Comparison of ENCODE assay signal across 8 cellular contexts in the genomic region with DNA sequence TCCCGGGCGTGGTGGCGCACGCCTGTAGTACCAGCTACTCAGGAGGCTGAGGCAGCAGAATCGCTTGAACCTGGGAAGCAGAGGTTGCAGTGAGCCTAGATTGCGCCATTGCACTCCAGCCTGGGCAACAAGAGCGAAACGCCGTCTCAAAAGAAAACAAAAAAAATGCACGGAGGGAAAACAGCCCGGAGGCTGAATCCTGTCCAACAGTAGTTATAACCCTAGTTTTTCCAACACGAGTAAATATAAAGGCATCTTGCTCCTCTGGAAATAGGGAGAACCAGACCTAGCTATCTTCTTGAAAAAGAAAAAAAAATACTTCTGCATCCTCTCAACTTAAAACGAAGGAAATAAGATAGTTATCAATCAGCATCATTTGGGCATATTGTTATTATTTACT.
A peak's percentile ranks its signal among the peaks of the same experiment; 100 is the strongest.
DNase-seq lines count a peak whose midpoint lies in the region; ATAC-seq, FAIRE-seq and TF ChIP-seq lines count a peak whose summit lies in the region.
"Not testable (repeated sequence)": the region's sequence is repeated elsewhere in the genome, so short reads cannot be mapped to it uniquely, and the experiment has no call there.

No MANE protein-coding gene starts in this region.

- H3K23ac ChIP-seq in H1 (ENCODE audit: insufficient read length): not testable (repeated sequence)

- POLR2A ChIA-PET in AG04450 (lab: Yijun Ruan, JAX): interaction anchor here (0.7 to 1.6 kb wide), 8 partner anchors 9 to 635 kb away, joined by 3 to 8 read pairs (median 5); no protein-coding TSS in a partner anchor
- POLR2A ChIA-PET in H1 (lab: Charles Lee; ENCODE audit: partially characterized antibody): interaction anchor here (1.2 kb wide), 1 partner anchor 8 kb away, joined by 7 read pairs; no protein-coding TSS in a partner anchor

- H3K36me3 Mint-ChIP-seq in activated naive CD4-positive, alpha-beta T cell treated with anti-CD3 and anti-CD28 coated beads, Interleukin-2, amount 50 U/mL, for 24 hours; nephron progenitor cell (ENCODE audit: low read depth): not testable (repeated sequence)

- peak overlapping the region; percentile 62 to 87 for H3K4me2 ChIP-seq in H1 (ENCODE audit: insufficient read depth in 1 of 2, low read depth in 2 of 2, low read length in 2 of 2)

- CTCF ChIA-PET in AG04450 (lab: Charles Lee): interaction anchor here (0.6 to 4.1 kb wide), 33 partner anchors 8 to 1945 kb away, joined by 3 to 49 read pairs (median 5); no protein-coding TSS in a partner anchor
- CTCF ChIA-PET in H1 (lab: Charles Lee; ENCODE audit: partially characterized antibody): interaction anchor here (0.5 to 4.3 kb wide), 34 partner anchors 10 to 1370 kb away, joined by 3 to 27 read pairs (median 4); no protein-coding TSS in a partner anchor

- not testable (repeated sequence) for H3K79me2 ChIP-seq in H1 (ENCODE audit: control insufficient read depth in 1 of 2, insufficient read depth in 2 of 2, low read length in 2 of 2)

- not testable (repeated sequence) for H3K9me3 Mint-ChIP-seq in activated naive CD4-positive, alpha-beta T cell treated with anti-CD3 and anti-CD28 coated beads, Interleukin-2, amount 50 U/mL, for 24 hours; nephron progenitor cell

- H3K4me1 Mint-ChIP-seq in activated naive CD4-positive, alpha-beta T cell treated with anti-CD3 and anti-CD28 coated beads, Interleukin-2, amount 50 U/mL, for 24 hours: peaks cover 14% of the 10 kb centered on the region
- peaks cover 12% of the 10 kb centered on the region for H3K4me1 Mint-ChIP-seq in nephron progenitor cell

- not testable (repeated sequence) for H2AK5ac ChIP-seq in H1 (ENCODE audit: low read depth, low read length)

- not testable (repeated sequence) for FAIRE-seq in H1 (lab: Jason Lieb, UNC)

- H2BK5ac ChIP-seq in H1 (ENCODE audit: low read depth, low read length): not testable (repeated sequence)

- not testable (repeated sequence) for H3K27me3 ChIP-seq in AG04450 (ENCODE audit: control insufficient read depth, insufficient read depth, low read length); RWPE2 (ENCODE audit: insufficient read depth, poor library complexity, severe bottlenecking); H1 (replicated peaks in 1 of 4; ENCODE audit: control insufficient read depth in 3 of 4, extremely low read depth in 1 of 4, insufficient read depth in 3 of 4, low read length in 3 of 4); stomach

- H3K4me3 ChIP-seq in AG04450 (ENCODE audit: low read depth, low read length): peak overlapping the region; percentile 65
- peak overlapping the region; percentile 52 for H3K4me3 ChIP-seq in HFF-Myc (replicated peaks; ENCODE audit: low read depth, low read length)
- H3K4me3 ChIP-seq in RWPE2 (ENCODE audit: severe bottlenecking): peak overlapping the region; percentile 46
- H3K4me3 ChIP-seq in H1 (ENCODE audit: extremely low read depth in 1 of 4, insufficient read depth in 2 of 4, low read depth in 3 of 4, low read length in 4 of 4): peak overlapping the region; percentile 46 to 80 (median 67); a peak in 6 of 8 replicates
- H3K4me3 ChIP-seq in iPS-11a (ENCODE audit: low read depth, low read length): peak overlapping the region; percentile 56
- peak overlapping the region; percentile 66 to 72 (median 68) for H3K4me3 ChIP-seq in stomach

- H3K36me3 ChIP-seq in RWPE2 (ENCODE audit: low read depth); H1 (ENCODE audit: control insufficient read depth in 2 of 4, insufficient read depth in 4 of 4, low read length in 3 of 4); stomach: not testable (repeated sequence)

- not testable (repeated sequence) for H3K56ac ChIP-seq in H1 (replicated peaks; ENCODE audit: insufficient read length, low read depth, low read length)

- ATAC-seq in RWPE2 (ENCODE audit: low read depth): not testable (repeated sequence)

- H2BK20ac ChIP-seq in H1 (ENCODE audit: low read length): not testable (repeated sequence)

- H3K4me3 Mint-ChIP-seq in activated naive CD4-positive, alpha-beta T cell treated with anti-CD3 and anti-CD28 coated beads, Interleukin-2, amount 50 U/mL, for 24 hours: peak overlapping the region; percentile 83
- H3K4me3 Mint-ChIP-seq in nephron progenitor cell: peak overlapping the region; percentile 94

- not testable (repeated sequence) for H3K23me2 ChIP-seq in H1 (ENCODE audit: low read depth, low read length)

- not testable (repeated sequence) for H3K9me3 ChIP-seq in AG04450 (ENCODE audit: control insufficient read depth, insufficient read depth, low read length); RWPE2 (ENCODE audit: severe bottlenecking); H1 (ENCODE audit: insufficient read depth in 2 of 2, low read depth in 1 of 2, low read length in 1 of 2); stomach

- 80% methylated on average over 13 of the region's 13 CpGs; no CpG with 5 or more reads in 1 of the 2 experiments for WGBS in H1 (ENCODE audit: extremely low coverage in 1 of 2, insufficient coverage in 1 of 2, insufficient read length in 1 of 2, insufficient replicate concordance in 2 of 2, low coverage in 1 of 2, low lambda C conversion rate in 2 of 2, missing lambda C conversion rate in 1 of 2), 2 experiments
- WGBS in stomach, 5 donors: 67 to 75% (median 68%) methylated on average over 13 of the region's 13 CpGs

- not testable (repeated sequence) for H3K9ac ChIP-seq in H1 (replicated peaks in 1 of 4; ENCODE audit: extremely low read depth in 1 of 4, low read depth in 3 of 4, low read length in 3 of 4)

- H2BK12ac ChIP-seq in H1 (ENCODE audit: low read depth, low read length): not testable (repeated sequence)

- TF ChIP-seq POLR2A in H1 (IDR thresholded peaks at IDR 0.05; ENCODE audit: control extremely low read depth in 1 of 2, low read depth in 2 of 2, low read length in 2 of 2); stomach (IDR thresholded peaks at IDR 0.05): not testable (repeated sequence)

- H3K27me3 Mint-ChIP-seq in activated naive CD4-positive, alpha-beta T cell treated with anti-CD3 and anti-CD28 coated beads, Interleukin-2, amount 50 U/mL, for 24 hours; nephron progenitor cell (ENCODE audit: low read depth, poor library complexity): not testable (repeated sequence)

- not testable (repeated sequence) for H3K18ac ChIP-seq in H1 (ENCODE audit: extremely low read depth, low read length)

- not testable (repeated sequence) for H3K4ac ChIP-seq in H1 (replicated peaks; ENCODE audit: insufficient read length, low read depth, low read length)

- not testable (repeated sequence) for H3K27ac Mint-ChIP-seq in activated naive CD4-positive, alpha-beta T cell treated with anti-CD3 and anti-CD28 coated beads, Interleukin-2, amount 50 U/mL, for 24 hours; nephron progenitor cell

- H4K5ac ChIP-seq in H1 (ENCODE audit: insufficient read length, low read depth, low read length): not testable (repeated sequence)

- intact Hi-C loops in stomach (cut with DNase I; ENCODE audit: low total_unique reads): not testable (repeated sequence)

- not testable (repeated sequence) for H4K91ac ChIP-seq in H1 (replicated peaks; ENCODE audit: insufficient read length, low read length)

- peak overlapping the region; percentile 97 for H3K27ac ChIP-seq in AG04450 (ENCODE audit: low read depth, low read length)
- peak overlapping the region; percentile 87 for H3K27ac ChIP-seq in RWPE2 (ENCODE audit: poor library complexity, severe bottlenecking)
- not testable (repeated sequence) for H3K27ac ChIP-seq in H1 (ENCODE audit: low read depth, low read length)
- H3K27ac ChIP-seq in stomach: peak overlapping the region in 4 of 5 donors; percentile 87 to 97 (median 94)

- H3K79me1 ChIP-seq in H1 (ENCODE audit: low read depth, low read length): not testable (repeated sequence)

- not testable (repeated sequence) for H4K20me1 ChIP-seq in H1 (replicated peaks in 1 of 2; ENCODE audit: control insufficient read depth in 1 of 2, insufficient read depth in 2 of 2, low read length in 2 of 2)

- H2AFZ ChIP-seq in H1 (ENCODE audit: low read length): not testable (repeated sequence)

- H4K8ac ChIP-seq in H1 (ENCODE audit: extremely low read depth, insufficient read depth, low read length): not testable (repeated sequence)

- not testable (repeated sequence) for TF ChIP-seq EP300 in H1 (IDR thresholded peaks at IDR 0.05; ENCODE audit: borderline replicate concordance in 1 of 2, low read depth in 2 of 2, low read length in 2 of 2); stomach (IDR thresholded peaks at IDR 0.05)

- TF ChIP-seq RAD21 in H1 (IDR thresholded peaks at IDR 0.05 in 1 of 2, conservative IDR thresholded peaks at IDR 0.05 in 1 of 2; ENCODE audit: low read depth in 2 of 2, low read length in 2 of 2): not testable (repeated sequence)

- not testable (repeated sequence) for DNase-seq in AG04450 (ENCODE audit: low read depth, low spot score); HFF-Myc (ENCODE audit: extremely low read depth, low read depth); RWPE2 (ENCODE audit: low spot score); H1 (ENCODE audit: low read depth in 1 of 2, low spot score in 2 of 2); nephron progenitor cell; stomach

- H2BK15ac ChIP-seq in H1 (ENCODE audit: low read length): not testable (repeated sequence)

- TF ChIP-seq CTCF in AG04450 (IDR thresholded peaks at IDR 0.05; ENCODE audit: low read depth, low read length); HFF-Myc (IDR thresholded peaks at IDR 0.05; ENCODE audit: low read depth, low read length, missing control alignments); RWPE2 (IDR thresholded peaks at IDR 0.05; ENCODE audit: poor library complexity, severe bottlenecking); H1 (IDR thresholded peaks at IDR 0.05; ENCODE audit: control extremely low read depth in 1 of 3, insufficient read depth in 1 of 3, low read depth in 1 of 3, low read length in 3 of 3); nephron progenitor cell (IDR thresholded peaks at IDR 0.05); stomach (IDR thresholded peaks at IDR 0.05): not testable (repeated sequence)

- not testable (repeated sequence) for H2BK120ac ChIP-seq in H1 (replicated peaks; ENCODE audit: low read depth, low read length)

- H3K14ac ChIP-seq in H1 (ENCODE audit: insufficient read length): not testable (repeated sequence)

- H3K4me1 ChIP-seq in RWPE2 (ENCODE audit: insufficient read depth, poor library complexity, severe bottlenecking); H1 (replicated peaks in 1 of 4; ENCODE audit: control insufficient read depth in 3 of 4, insufficient read depth in 4 of 4, low read length in 3 of 4): not testable (repeated sequence)
- H3K4me1 ChIP-seq in stomach: peaks cover 0 to 18% (median 12%) of the 10 kb centered on the region in 4 donors
